In genomic region chr10:72090326-72090725, GRCh38 we compare ENCODE assay signal across 20 cellular contexts. TPM values are rescaled to one million over a fixed set of nuclear protein-coding genes. Genes with fewer than 3 reads are reported as not detected.
DNase-seq lines count a peak whose midpoint lies in the region; ATAC-seq and TF ChIP-seq lines count a peak whose summit lies in the region.
"Had no signal": no experiment of that assay in that cellular context is flagged by ENCODE, and none has a peak within 500 bp of the region (broad histone marks: within the 10 kb centered on the region; RNA-seq: fewer than 3 reads in every experiment).

No MANE protein-coding gene starts in this region.

- no peaks in the 10 kb centered on the region for H3K9me2 ChIP-seq in PC-9 (ENCODE audit: insufficient read depth)

- no peak for TF ChIP-seq CTCF in PC-9 (conservative IDR thresholded peaks at IDR 0.05)
- no peak for TF ChIP-seq CTCF in osteoblast (IDR thresholded peaks at IDR 0.05; ENCODE audit: extremely low read depth, low read depth, low read length)
- no peak for TF ChIP-seq CTCF in stomach (IDR thresholded peaks at IDR 0.05)

- H3K4me2 ChIP-seq in PC-9 (no peak overlapping the region), osteoblast (ENCODE audit: insufficient read depth, low read length) (no peak overlapping the region)
- H3K4me2 ChIP-seq: GM23338 had no signal

- H4K20me1 ChIP-seq in PC-9 (ENCODE audit: insufficient read depth), result no peaks in the 10 kb centered on the region
- no peaks in the 10 kb centered on the region for H4K20me1 ChIP-seq in osteoblast (ENCODE audit: insufficient read depth, low read length)

- intact Hi-C loops in PC-9 (cut with micrococcal nuclease; ENCODE audit: unreplicated experiment), result no loop called here
- intact Hi-C loops in stomach (cut with DNase I; ENCODE audit: low total_unique reads), result no loop called here
- intact Hi-C loops in left colon (cut with DNase I, micrococcal nuclease), result no loop called here

- ATAC-seq in activated naive CD8-positive, alpha-beta T cell treated with anti-CD3 and anti-CD28 coated beads, Interleukin-2, amount 50 U/mL, for 24 hours, result no peak
- ATAC-seq in left colon, result no peak
- ATAC-seq in GM19467 (IDR thresholded peaks at IDR 0.05; ENCODE audit: unreplicated experiment), result no peak
- ATAC-seq: GM23338; stimulated activated naive B cell treated with anti-CD40 and anti-IgM and Interleukin-4, amounts not matched to agents 10 μg/mL and 1 μg/mL and 100 μg/mL, for 72 hours had no signal

- no peak for TF ChIP-seq POLR2A in stomach (IDR thresholded peaks at IDR 0.05)

- no peak overlapping the region for H3K4me3 Mint-ChIP-seq in activated naive CD4-positive, alpha-beta T cell treated with anti-CD3 and anti-CD28 coated beads, Interleukin-2, amount 10 ng/mL, durations not matched to agents 7 days and 5 days
- peak overlapping the region; percentile 96 for H3K4me3 Mint-ChIP-seq in activated naive CD8-positive, alpha-beta T cell treated with anti-CD3 and anti-CD28 coated beads, Interleukin-2, amount 50 U/mL, for 24 hours
- H3K4me3 Mint-ChIP-seq: GM23338; stimulated activated naive B cell treated with anti-CD40 and anti-IgM and Interleukin-4, amounts not matched to agents 10 μg/mL and 1 μg/mL and 100 μg/mL, for 72 hours had no signal

- POLR2A ChIA-PET in PC-9 (lab: Charles Lee; ENCODE audit: unreplicated experiment), result interaction anchor here (0.5 to 0.7 kb wide), 3 partner anchors 18 to 1006 kb away, joined by 3 to 30 read pairs (median 5); partner anchors contain the start of gene P4HA1

- peak overlapping the region; percentile 30 for H3K27ac ChIP-seq in PC-9
- H3K27ac ChIP-seq in osteoblast (ENCODE audit: low read depth, low read length), result no peak overlapping the region
- H3K27ac ChIP-seq in stomach, result no peak overlapping the region
- H3K27ac ChIP-seq: epithelial cell of prostate, HL-60, parathyroid adenoma had no signal

- CTCF ChIA-PET in activated naive CD4-positive, alpha-beta T cell treated with anti-CD3 and anti-CD28 coated beads, Interleukin-2, amount 10 ng/mL, durations not matched to agents 7 days and 5 days (lab: Charles Lee), result interaction anchor here (1.2 to 1.4 kb wide), 3 partner anchors 132 to 247 kb away, joined by 3 to 5 read pairs (median 3); no protein-coding TSS in a partner anchor
- CTCF ChIA-PET in PC-9 (lab: Charles Lee), result interaction anchor here (0.6 to 1.3 kb wide), 4 partner anchors 10 to 231 kb away, joined by 3 to 5 read pairs (median 3); no protein-coding TSS in a partner anchor

- H3K9me3 ChIP-seq in PC-9 (ENCODE audit: insufficient read depth, low read depth) (no peaks in the 10 kb centered on the region), osteoblast (ENCODE audit: low read depth, low read length) (no peaks in the 10 kb centered on the region), stomach (no peaks in the 10 kb centered on the region)
- H3K9me3 ChIP-seq: transverse colon had no signal

- peaks cover 35% of the 10 kb centered on the region for H3K36me3 Mint-ChIP-seq in activated naive CD4-positive, alpha-beta T cell treated with anti-CD3 and anti-CD28 coated beads, Interleukin-2, amount 10 ng/mL, durations not matched to agents 7 days and 5 days
- peaks cover 21% of the 10 kb centered on the region for H3K36me3 Mint-ChIP-seq in activated naive CD8-positive, alpha-beta T cell treated with anti-CD3 and anti-CD28 coated beads, Interleukin-2, amount 50 U/mL, for 24 hours (ENCODE audit: low read depth)

- H3K36me3 ChIP-seq in PC-9 (ENCODE audit: low read depth), result peaks cover 16% of the 10 kb centered on the region; the same call in 1 of the 2 replicates
- H3K36me3 ChIP-seq in osteoblast (ENCODE audit: insufficient read depth, low read length), result no peaks in the 10 kb centered on the region
- peaks cover 0 to 19% (median 10%) of the 10 kb centered on the region in 4 donors for H3K36me3 ChIP-seq in stomach

- H3K4me1 ChIP-seq in PC-9 (replicated peaks; ENCODE audit: insufficient read depth), result peaks cover 28% of the 10 kb centered on the region
- peaks cover 4% of the 10 kb centered on the region for H3K4me1 ChIP-seq in osteoblast (ENCODE audit: insufficient read depth, low read length)
- peaks cover 27 to 35% (median 31%) of the 10 kb centered on the region in 4 donors for H3K4me1 ChIP-seq in stomach

- no peak overlapping the region for H2AFZ ChIP-seq in PC-9
- H2AFZ ChIP-seq in osteoblast (ENCODE audit: low read length), result no peak overlapping the region
- H2AFZ ChIP-seq: GM23338, parathyroid adenoma had no signal

- WGBS in stomach, 5 donors, result 89 to 98% (median 96%) methylated on average over 3 of the region's 3 CpGs

- no peaks in the 10 kb centered on the region for H3K27me3 Mint-ChIP-seq in activated naive CD4-positive, alpha-beta T cell treated with anti-CD3 and anti-CD28 coated beads, Interleukin-2, amount 10 ng/mL, durations not matched to agents 7 days and 5 days
- no peaks in the 10 kb centered on the region for H3K27me3 Mint-ChIP-seq in activated naive CD8-positive, alpha-beta T cell treated with anti-CD3 and anti-CD28 coated beads, Interleukin-2, amount 50 U/mL, for 24 hours
- H3K27me3 Mint-ChIP-seq: stimulated activated naive B cell treated with anti-CD40 and anti-IgM and Interleukin-4, amounts not matched to agents 10 μg/mL and 1 μg/mL and 100 μg/mL, for 72 hours had no signal

- peak overlapping the region; percentile 99 for H3K27ac Mint-ChIP-seq in activated naive CD4-positive, alpha-beta T cell treated with anti-CD3 and anti-CD28 coated beads, Interleukin-2, amount 10 ng/mL, durations not matched to agents 7 days and 5 days
- H3K27ac Mint-ChIP-seq in activated naive CD8-positive, alpha-beta T cell treated with anti-CD3 and anti-CD28 coated beads, Interleukin-2, amount 50 U/mL, for 24 hours, result peak overlapping the region; percentile 97
- H3K27ac Mint-ChIP-seq: GM23338 had no signal

- H3K4me3 ChIP-seq in PC-9 (no peak overlapping the region), osteoblast (ENCODE audit: insufficient read depth, low read length) (no peak overlapping the region), stomach (no peak overlapping the region)
- H3K4me3 ChIP-seq: GM23338, lung, transverse colon had no signal

- H3F3A ChIP-seq in PC-9 (ENCODE audit: insufficient read depth, low read depth), result peaks cover 17% of the 10 kb centered on the region

- no peaks in the 10 kb centered on the region for H3K9me3 Mint-ChIP-seq in activated naive CD4-positive, alpha-beta T cell treated with anti-CD3 and anti-CD28 coated beads, Interleukin-2, amount 10 ng/mL, durations not matched to agents 7 days and 5 days
- no peaks in the 10 kb centered on the region for H3K9me3 Mint-ChIP-seq in activated naive CD8-positive, alpha-beta T cell treated with anti-CD3 and anti-CD28 coated beads, Interleukin-2, amount 50 U/mL, for 24 hours
- H3K9me3 Mint-ChIP-seq: GM23338; stimulated activated naive B cell treated with anti-CD40 and anti-IgM and Interleukin-4, amounts not matched to agents 10 μg/mL and 1 μg/mL and 100 μg/mL, for 72 hours had no signal

- BruUV-seq in PC-9 (replicated peaks; lab: Mats Ljungman, UMichigan), result no TSS peak

- no peak for DNase-seq in activated naive CD4-positive, alpha-beta T cell treated with anti-CD3 and anti-CD28 coated beads, Interleukin-2, amount 10 ng/mL, durations not matched to agents 7 days and 5 days
- no peak for DNase-seq in activated naive CD4-positive, alpha-beta T cell treated with anti-CD3 and anti-CD28 coated beads, Interleukin-2, amount 50 U/mL, for 16 hours
- DNase-seq in PC-9, result peak in 1 of 2 experiments; percentile 87
- DNase-seq in activated naive CD8-positive, alpha-beta T cell treated with anti-CD3 and anti-CD28 coated beads, Interleukin-2, amount 50 U/mL, for 24 hours, result no peak
- peak; percentile 56 for DNase-seq in osteoblast (ENCODE audit: insufficient read length, low spot score, missing footprints)
- DNase-seq in stomach, result no peak
- DNase-seq in left colon, result no peak
- DNase-seq: activated CD4-positive, alpha-beta T cell treated with anti-CD3 and anti-CD28 coated beads for 4 hours; foreskin melanocyte; hypothalamus; islet precursor cell; NCI-H1105 treated with DMSO at 0.1 percent for 48 hours; stimulated activated naive B cell treated with anti-CD40 and anti-IgM and Interleukin-4, amounts not matched to agents 10 μg/mL and 1 μg/mL and 100 μg/mL, for 72 hours had no signal

- no peak for TF ChIP-seq EP300 in stomach (IDR thresholded peaks at IDR 0.05)

- no peaks in the 10 kb centered on the region for H3K27me3 ChIP-seq in PC-9 (ENCODE audit: insufficient read depth, low read depth)
- peaks cover 51% of the 10 kb centered on the region for H3K27me3 ChIP-seq in osteoblast (ENCODE audit: insufficient read depth, low read length)
- H3K27me3 ChIP-seq in stomach, result peaks cover 0 to 48% (median 29%) of the 10 kb centered on the region in 3 donors

- H3K4me1 Mint-ChIP-seq in activated naive CD4-positive, alpha-beta T cell treated with anti-CD3 and anti-CD28 coated beads, Interleukin-2, amount 10 ng/mL, durations not matched to agents 7 days and 5 days, result peaks cover 44% of the 10 kb centered on the region
- peaks cover 58% of the 10 kb centered on the region for H3K4me1 Mint-ChIP-seq in activated naive CD8-positive, alpha-beta T cell treated with anti-CD3 and anti-CD28 coated beads, Interleukin-2, amount 50 U/mL, for 24 hours

- H3K79me2 ChIP-seq in PC-9 (ENCODE audit: low read depth) (no peaks in the 10 kb centered on the region), osteoblast (ENCODE audit: insufficient read depth, low read length) (no peaks in the 10 kb centered on the region)
- H3K79me2 ChIP-seq: parathyroid adenoma had no signal

RNA-seq across cellular contexts. Expression of gene SPOCK2, which starts 2.0 kb away (rescaled TPM):
- total RNA-seq in PC-9 (2021) (4.2 and 5.3 TPM in 2 replicates), osteoblast (0.36 and 0.59 TPM in 2 replicates), stomach (10 to 100 TPM in 3 of 5 donors, 1 to 10 TPM in 2; 1.2 to 31.7 (median 17.4) TPM), left colon (1 to 10 TPM; 2.3 to 4.5 TPM)
- polyA plus RNA-seq in stomach, result 1 to 10 TPM; 1.1 to 2.7 (median 1.8) TPM
